5 cellular contexts compared by ENCODE assay signal in the genomic region with DNA sequence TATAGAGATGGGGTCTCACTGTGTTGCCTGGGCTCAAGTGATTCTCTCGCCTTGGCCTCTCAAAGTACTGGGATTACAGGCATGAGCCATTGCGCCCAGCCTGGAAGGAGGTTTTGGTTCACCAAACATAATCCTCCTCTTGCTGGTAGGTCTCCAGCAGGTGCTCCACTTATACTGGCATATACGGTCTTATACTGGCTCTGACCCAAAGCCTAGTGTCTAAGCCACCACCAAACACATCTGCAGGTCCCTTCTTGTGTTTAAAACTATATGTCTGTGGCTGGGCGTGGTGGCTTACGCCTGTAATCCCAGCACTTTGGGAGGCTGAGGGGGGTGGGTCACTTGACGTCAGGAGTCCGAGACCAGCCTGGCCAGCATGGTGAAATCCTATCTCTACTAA.
"Had no signal": no experiment of that assay in that cellular context is flagged by ENCODE, and none has a peak within 500 bp of the region (broad histone marks: within the 10 kb centered on the region; RNA-seq: fewer than 3 reads in every experiment).

No MANE protein-coding gene starts in this region.

- H3K4me3 Mint-ChIP-seq: activated naive CD4-positive, alpha-beta T cell treated with anti-CD3 and anti-CD28 coated beads, Interleukin-2, amount 50 U/mL, for 24 hours had no signal

- H3K27me3 Mint-ChIP-seq: activated naive CD4-positive, alpha-beta T cell treated with anti-CD3 and anti-CD28 coated beads, Interleukin-2, amount 50 U/mL, for 24 hours had no signal

- H3K9me3 Mint-ChIP-seq: activated naive CD4-positive, alpha-beta T cell treated with anti-CD3 and anti-CD28 coated beads, Interleukin-2, amount 50 U/mL, for 24 hours; natural killer cell treated with Interleukin-12 subunit alpha and Interleukin-12 subunit beta and Interleukin-15 and Interleukin-18, amount 100 ng/mL, for 72 hours had no signal

- DNase-seq: gastrocnemius medialis, psoas muscle, upper lobe of right lung had no signal

- H3K36me3 Mint-ChIP-seq: natural killer cell treated with Interleukin-12 subunit alpha and Interleukin-12 subunit beta and Interleukin-15 and Interleukin-18, amount 100 ng/mL, for 72 hours had no signal
